ENCODE assay signal across 1 cellular context in the genomic region with DNA sequence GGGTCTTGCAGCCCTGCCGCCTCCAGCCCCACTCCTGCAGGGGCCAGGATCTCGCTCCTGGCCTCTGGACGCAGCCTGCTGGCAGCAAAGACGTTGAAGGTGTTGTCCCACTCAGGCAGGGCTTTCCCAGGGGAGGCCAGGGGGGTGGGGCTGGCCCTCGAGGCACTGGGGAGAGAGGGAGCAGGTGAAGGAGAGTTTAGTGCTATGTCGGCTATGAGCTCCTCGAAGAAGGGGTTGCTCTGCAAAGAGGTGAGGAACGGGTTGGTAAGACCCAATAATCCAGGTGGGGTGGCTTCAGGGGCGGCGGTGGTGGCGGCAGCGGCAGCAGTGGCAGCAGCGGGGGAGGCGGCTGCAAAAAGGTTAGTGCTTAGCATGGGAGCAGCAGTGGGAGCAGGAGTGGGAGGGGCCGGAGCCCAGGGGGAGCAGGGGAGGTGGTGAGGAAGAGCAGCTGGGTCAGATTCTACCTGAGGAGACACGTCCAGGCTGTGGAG.
TF ChIP-seq lines count a peak whose summit lies in the region.

No MANE protein-coding gene starts in this region.

TF ChIP-seq in GM23338, 12 proteins besides CTCF, POLR2A, EP300 and RAD21 (continued from another document):
- TF ChIP-seq, protein P1, sequence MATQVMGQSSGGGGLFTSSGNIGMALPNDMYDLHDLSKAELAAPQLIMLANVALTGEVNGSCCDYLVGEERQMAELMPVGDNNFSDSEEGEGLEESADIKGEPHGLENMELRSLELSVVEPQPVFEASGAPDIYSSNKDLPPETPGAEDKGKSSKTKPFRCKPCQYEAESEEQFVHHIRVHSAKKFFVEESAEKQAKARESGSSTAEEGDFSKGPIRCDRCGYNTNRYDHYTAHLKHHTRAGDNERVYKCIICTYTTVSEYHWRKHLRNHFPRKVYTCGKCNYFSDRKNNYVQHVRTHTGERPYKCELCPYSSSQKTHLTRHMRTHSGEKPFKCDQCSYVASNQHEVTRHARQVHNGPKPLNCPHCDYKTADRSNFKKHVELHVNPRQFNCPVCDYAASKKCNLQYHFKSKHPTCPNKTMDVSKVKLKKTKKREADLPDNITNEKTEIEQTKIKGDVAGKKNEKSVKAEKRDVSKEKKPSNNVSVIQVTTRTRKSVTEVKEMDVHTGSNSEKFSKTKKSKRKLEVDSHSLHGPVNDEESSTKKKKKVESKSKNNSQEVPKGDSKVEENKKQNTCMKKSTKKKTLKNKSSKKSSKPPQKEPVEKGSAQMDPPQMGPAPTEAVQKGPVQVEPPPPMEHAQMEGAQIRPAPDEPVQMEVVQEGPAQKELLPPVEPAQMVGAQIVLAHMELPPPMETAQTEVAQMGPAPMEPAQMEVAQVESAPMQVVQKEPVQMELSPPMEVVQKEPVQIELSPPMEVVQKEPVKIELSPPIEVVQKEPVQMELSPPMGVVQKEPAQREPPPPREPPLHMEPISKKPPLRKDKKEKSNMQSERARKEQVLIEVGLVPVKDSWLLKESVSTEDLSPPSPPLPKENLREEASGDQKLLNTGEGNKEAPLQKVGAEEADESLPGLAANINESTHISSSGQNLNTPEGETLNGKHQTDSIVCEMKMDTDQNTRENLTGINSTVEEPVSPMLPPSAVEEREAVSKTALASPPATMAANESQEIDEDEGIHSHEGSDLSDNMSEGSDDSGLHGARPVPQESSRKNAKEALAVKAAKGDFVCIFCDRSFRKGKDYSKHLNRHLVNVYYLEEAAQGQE (IDR thresholded peaks at IDR 0.05; ENCODE audit: unreplicated experiment): no peak
- TF ChIP-seq, protein P2, sequence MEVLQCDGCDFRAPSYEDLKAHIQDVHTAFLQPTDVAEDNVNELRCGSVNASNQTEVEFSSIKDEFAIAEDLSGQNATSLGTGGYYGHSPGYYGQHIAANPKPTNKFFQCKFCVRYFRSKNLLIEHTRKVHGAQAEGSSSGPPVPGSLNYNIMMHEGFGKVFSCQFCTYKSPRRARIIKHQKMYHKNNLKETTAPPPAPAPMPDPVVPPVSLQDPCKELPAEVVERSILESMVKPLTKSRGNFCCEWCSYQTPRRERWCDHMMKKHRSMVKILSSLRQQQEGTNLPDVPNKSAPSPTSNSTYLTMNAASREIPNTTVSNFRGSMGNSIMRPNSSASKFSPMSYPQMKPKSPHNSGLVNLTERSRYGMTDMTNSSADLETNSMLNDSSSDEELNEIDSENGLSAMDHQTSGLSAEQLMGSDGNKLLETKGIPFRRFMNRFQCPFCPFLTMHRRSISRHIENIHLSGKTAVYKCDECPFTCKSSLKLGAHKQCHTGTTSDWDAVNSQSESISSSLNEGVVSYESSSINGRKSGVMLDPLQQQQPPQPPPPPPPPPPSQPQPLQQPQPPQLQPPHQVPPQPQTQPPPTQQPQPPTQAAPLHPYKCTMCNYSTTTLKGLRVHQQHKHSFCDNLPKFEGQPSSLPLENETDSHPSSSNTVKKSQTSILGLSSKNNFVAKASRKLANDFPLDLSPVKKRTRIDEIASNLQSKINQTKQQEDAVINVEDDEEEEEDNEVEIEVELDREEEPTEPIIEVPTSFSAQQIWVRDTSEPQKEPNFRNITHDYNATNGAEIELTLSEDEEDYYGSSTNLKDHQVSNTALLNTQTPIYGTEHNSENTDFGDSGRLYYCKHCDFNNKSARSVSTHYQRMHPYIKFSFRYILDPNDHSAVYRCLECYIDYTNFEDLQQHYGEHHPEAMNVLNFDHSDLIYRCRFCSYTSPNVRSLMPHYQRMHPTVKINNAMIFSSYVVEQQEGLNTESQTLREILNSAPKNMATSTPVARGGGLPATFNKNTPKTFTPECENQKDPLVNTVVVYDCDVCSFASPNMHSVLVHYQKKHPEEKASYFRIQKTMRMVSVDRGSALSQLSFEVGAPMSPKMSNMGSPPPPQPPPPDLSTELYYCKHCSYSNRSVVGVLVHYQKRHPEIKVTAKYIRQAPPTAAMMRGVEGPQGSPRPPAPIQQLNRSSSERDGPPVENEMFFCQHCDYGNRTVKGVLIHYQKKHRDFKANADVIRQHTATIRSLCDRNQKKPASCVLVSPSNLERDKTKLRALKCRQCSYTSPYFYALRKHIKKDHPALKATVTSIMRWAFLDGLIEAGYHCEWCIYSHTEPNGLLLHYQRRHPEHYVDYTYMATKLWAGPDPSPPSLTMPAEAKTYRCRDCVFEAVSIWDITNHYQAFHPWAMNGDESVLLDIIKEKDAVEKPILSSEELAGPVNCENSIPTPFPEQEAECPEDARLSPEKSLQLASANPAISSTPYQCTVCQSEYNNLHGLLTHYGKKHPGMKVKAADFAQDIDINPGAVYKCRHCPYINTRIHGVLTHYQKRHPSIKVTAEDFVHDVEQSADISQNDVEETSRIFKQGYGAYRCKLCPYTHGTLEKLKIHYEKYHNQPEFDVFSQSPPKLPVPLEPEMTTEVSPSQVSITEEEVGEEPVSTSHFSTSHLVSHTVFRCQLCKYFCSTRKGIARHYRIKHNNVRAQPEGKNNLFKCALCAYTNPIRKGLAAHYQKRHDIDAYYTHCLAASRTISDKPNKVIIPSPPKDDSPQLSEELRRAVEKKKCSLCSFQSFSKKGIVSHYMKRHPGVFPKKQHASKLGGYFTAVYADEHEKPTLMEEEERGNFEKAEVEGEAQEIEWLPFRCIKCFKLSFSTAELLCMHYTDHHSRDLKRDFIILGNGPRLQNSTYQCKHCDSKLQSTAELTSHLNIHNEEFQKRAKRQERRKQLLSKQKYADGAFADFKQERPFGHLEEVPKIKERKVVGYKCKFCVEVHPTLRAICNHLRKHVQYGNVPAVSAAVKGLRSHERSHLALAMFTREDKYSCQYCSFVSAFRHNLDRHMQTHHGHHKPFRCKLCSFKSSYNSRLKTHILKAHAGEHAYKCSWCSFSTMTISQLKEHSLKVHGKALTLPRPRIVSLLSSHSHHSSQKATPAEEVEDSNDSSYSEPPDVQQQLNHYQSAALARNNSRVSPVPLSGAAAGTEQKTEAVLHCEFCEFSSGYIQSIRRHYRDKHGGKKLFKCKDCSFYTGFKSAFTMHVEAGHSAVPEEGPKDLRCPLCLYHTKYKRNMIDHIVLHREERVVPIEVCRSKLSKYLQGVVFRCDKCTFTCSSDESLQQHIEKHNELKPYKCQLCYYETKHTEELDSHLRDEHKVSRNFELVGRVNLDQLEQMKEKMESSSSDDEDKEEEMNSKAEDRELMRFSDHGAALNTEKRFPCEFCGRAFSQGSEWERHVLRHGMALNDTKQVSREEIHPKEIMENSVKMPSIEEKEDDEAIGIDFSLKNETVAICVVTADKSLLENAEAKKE (CRISPR knock-in tag; IDR thresholded peaks at IDR 0.05): no peak
- TF ChIP-seq, protein P3, sequence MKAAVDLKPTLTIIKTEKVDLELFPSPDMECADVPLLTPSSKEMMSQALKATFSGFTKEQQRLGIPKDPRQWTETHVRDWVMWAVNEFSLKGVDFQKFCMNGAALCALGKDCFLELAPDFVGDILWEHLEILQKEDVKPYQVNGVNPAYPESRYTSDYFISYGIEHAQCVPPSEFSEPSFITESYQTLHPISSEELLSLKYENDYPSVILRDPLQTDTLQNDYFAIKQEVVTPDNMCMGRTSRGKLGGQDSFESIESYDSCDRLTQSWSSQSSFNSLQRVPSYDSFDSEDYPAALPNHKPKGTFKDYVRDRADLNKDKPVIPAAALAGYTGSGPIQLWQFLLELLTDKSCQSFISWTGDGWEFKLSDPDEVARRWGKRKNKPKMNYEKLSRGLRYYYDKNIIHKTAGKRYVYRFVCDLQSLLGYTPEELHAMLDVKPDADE (IDR thresholded peaks at IDR 0.05): no peak
- TF ChIP-seq POLR2AphosphoS5 (IDR thresholded peaks at IDR 0.05; ENCODE audit: low read depth): no peak
- TF ChIP-seq EZH2phosphoT487 (IDR thresholded peaks at IDR 0.05; ENCODE audit: unreplicated experiment): no peak
- no peak for TF ChIP-seq ZNF114 (CRISPR knock-in tag; IDR thresholded peaks at IDR 0.05)
- no peak for TF ChIP-seq ZNF331 (CRISPR knock-in tag; IDR thresholded peaks at IDR 0.05; ENCODE audit: low read depth)
